In genomic region chr14:92688434-92689375, GRCh38 we compare ENCODE assay signal across 1 cellular context.
TF ChIP-seq lines count a peak whose summit lies in the region.

No MANE protein-coding gene starts in this region.

TF ChIP-seq in SK-N-SH, 30 proteins besides CTCF, POLR2A, EP300 and RAD21 (continued from another document):
- TF ChIP-seq, protein P1, sequence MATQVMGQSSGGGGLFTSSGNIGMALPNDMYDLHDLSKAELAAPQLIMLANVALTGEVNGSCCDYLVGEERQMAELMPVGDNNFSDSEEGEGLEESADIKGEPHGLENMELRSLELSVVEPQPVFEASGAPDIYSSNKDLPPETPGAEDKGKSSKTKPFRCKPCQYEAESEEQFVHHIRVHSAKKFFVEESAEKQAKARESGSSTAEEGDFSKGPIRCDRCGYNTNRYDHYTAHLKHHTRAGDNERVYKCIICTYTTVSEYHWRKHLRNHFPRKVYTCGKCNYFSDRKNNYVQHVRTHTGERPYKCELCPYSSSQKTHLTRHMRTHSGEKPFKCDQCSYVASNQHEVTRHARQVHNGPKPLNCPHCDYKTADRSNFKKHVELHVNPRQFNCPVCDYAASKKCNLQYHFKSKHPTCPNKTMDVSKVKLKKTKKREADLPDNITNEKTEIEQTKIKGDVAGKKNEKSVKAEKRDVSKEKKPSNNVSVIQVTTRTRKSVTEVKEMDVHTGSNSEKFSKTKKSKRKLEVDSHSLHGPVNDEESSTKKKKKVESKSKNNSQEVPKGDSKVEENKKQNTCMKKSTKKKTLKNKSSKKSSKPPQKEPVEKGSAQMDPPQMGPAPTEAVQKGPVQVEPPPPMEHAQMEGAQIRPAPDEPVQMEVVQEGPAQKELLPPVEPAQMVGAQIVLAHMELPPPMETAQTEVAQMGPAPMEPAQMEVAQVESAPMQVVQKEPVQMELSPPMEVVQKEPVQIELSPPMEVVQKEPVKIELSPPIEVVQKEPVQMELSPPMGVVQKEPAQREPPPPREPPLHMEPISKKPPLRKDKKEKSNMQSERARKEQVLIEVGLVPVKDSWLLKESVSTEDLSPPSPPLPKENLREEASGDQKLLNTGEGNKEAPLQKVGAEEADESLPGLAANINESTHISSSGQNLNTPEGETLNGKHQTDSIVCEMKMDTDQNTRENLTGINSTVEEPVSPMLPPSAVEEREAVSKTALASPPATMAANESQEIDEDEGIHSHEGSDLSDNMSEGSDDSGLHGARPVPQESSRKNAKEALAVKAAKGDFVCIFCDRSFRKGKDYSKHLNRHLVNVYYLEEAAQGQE (IDR thresholded peaks at IDR 0.05; ENCODE audit: low read depth, low read length) = no peak
TF ChIP-seq in SK-N-SH: peak in this region for 0.
